ENCODE assay signal across 6 cellular contexts in the genomic region with DNA sequence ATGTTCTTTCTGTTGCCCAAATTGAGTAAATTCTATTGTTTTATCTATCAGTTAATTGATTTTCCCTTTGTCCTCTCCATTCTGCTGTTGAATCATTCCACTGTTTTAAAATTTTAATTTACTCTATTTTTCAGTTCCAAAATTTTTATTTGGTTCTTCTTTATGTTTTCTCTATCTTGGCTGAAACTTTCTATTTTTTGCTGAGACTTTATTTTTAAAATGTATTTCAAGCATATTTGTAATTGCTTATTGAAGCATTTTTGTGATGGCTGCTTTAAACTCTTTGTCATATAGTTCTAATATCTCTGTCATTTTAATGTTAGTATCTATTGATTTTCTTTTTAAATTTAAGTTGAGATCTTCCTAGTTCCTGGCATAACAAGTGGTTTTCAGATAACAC.
"Had no signal": no experiment of that assay in that cellular context is flagged by ENCODE, and none has a peak within 500 bp of the region (broad histone marks: within the 10 kb centered on the region; RNA-seq: fewer than 3 reads in every experiment).

No MANE protein-coding gene starts in this region.

- H3K27me3 Mint-ChIP-seq: IgD-negative memory B cell had no signal

- H3K27ac ChIP-seq: GM23248 had no signal

- H3K4me3 Mint-ChIP-seq: IgD-negative memory B cell had no signal

- DNase-seq: GM23248, GOT3, H7, HCEC 1CT had no signal

- H3K36me3 Mint-ChIP-seq: IgD-negative memory B cell had no signal

- H3K9me3 Mint-ChIP-seq: IgD-negative memory B cell had no signal

- H3K9ac ChIP-seq: GM23248 had no signal

- FAIRE-seq: HTR-8/SVneo had no signal

- H3K4me3 ChIP-seq: GM23248 had no signal

- H2AFZ ChIP-seq: GM23248 had no signal
